ENCODE assay signal across 15 cellular contexts in the genomic region with DNA sequence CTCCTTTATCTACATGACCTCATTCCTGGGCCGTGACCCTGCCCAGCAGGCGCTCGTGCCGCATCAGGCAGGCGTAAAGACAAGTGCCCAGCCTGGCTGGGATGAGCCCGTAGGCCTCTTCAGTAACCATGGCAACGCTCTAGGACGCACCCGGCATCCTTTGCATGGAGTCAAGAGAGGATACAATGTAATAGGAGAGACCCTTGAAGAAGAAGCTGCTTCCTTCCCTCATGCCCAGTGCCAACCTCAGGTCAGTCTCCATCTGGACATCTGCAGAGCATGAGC. TPM values are rescaled to one million over a fixed set of nuclear protein-coding genes. Genes with fewer than 3 reads are reported as not detected.
DNase-seq lines count a peak whose midpoint lies in the region; ATAC-seq, FAIRE-seq and TF ChIP-seq lines count a peak whose summit lies in the region.
"Had no signal": no experiment of that assay in that cellular context is flagged by ENCODE, and none has a peak within 500 bp of the region (broad histone marks: within the 10 kb centered on the region; RNA-seq: fewer than 3 reads in every experiment).

No MANE protein-coding gene starts in this region.

- BruUV-seq in HepG2 (replicated peaks; lab: Mats Ljungman, UMichigan): no TSS peak

- H4K20me1 ChIP-seq in HepG2 (ENCODE audit: insufficient read depth, low read length) (no peaks in the 10 kb centered on the region), MM.1S (ENCODE audit: insufficient read depth, low read length) (no peaks in the 10 kb centered on the region), H9 (ENCODE audit: control insufficient read depth, insufficient read depth, insufficient read length) (no peaks in the 10 kb centered on the region)

- H3K27me3 ChIP-seq in HepG2 (ENCODE audit: control insufficient read depth in 1 of 2, insufficient read depth in 2 of 2, low read length in 2 of 2): peaks cover 8 to 46% of the 10 kb centered on the region in 2 experiments
- no peaks in the 10 kb centered on the region for H3K27me3 ChIP-seq in right lobe of liver
- H3K27me3 ChIP-seq in MM.1S (replicated peaks; ENCODE audit: insufficient read depth, low read length): peaks cover 29% of the 10 kb centered on the region
- no peaks in the 10 kb centered on the region for H3K27me3 ChIP-seq in H9 (ENCODE audit: insufficient read depth, low read length)

- H3K36me3 Mint-ChIP-seq in activated T-helper 17 cell treated with anti-CD3 and anti-CD28 coated beads, Interleukin-2, amount 50 U/mL, for 72 hours (ENCODE audit: low read depth): no peaks in the 10 kb centered on the region
- no peaks in the 10 kb centered on the region; a peak in 1 of 7 replicates for H3K36me3 Mint-ChIP-seq in H9 (ENCODE audit: insufficient read depth in 1 of 3, low read depth in 3 of 3)

- DNase-seq in HepG2 (ENCODE audit: low spot score): no peak
- no peak for DNase-seq in right lobe of liver
- DNase-seq in MM.1S: no peak
- no peak for DNase-seq in H9
- no peak for DNase-seq in NOMO-1 (lab: John Stamatoyannopoulos, UW; ENCODE audit: unreplicated experiment in 2 of 2)
- DNase-seq: MV-4-11, NCI-H526 treated with DMSO at 0.1 percent for 48 hours had no signal

- TF ChIP-seq CTCF in HepG2 (CRISPR knock-in tag; IDR thresholded peaks at IDR 0.05) (no peak), right lobe of liver (IDR thresholded peaks at IDR 0.05) (no peak), MM.1S (IDR thresholded peaks at IDR 0.05; ENCODE audit: low read length) (no peak), H9 (conservative IDR thresholded peaks at IDR 0.05) (no peak)

- TF ChIP-seq EP300 in HepG2 (IDR thresholded peaks at IDR 0.05; ENCODE audit: low read depth in 2 of 2, low read length in 2 of 2) (no peak), HepG2 (CRISPR knock-in tag; IDR thresholded peaks at IDR 0.05; ENCODE audit: borderline replicate concordance) (no peak; the same call in 1 of the 2 replicates)

- H3K79me1 ChIP-seq in H9 (ENCODE audit: insufficient read depth, low read depth, low read length, poor library complexity, severe bottlenecking): no peaks in the 10 kb centered on the region

- H3K4ac ChIP-seq in H9 (ENCODE audit: low read depth, low read length): no peak overlapping the region

- H4K8ac ChIP-seq in H9 (replicated peaks; ENCODE audit: insufficient read length, low read depth, low read length): no peak overlapping the region

- 12% methylated on average over 9 of the region's 9 CpGs for WGBS in HepG2 (ENCODE audit: low lambda C conversion rate)
- WGBS in right lobe of liver (ENCODE audit: insufficient coverage, low coverage, low lambda C conversion rate, missing lambda C conversion rate): no CpG with 5 or more reads among the region's 9 CpGs
- WGBS in H9 (ENCODE audit: extremely low coverage, insufficient read length, low lambda C conversion rate): no CpG with 5 or more reads among the region's 9 CpGs

- no peaks in the 10 kb centered on the region for H3K23me2 ChIP-seq in H9 (ENCODE audit: insufficient read length, low read depth, low read length, poor library complexity, severe bottlenecking)

- in situ Hi-C loops in HepG2 (cut with HindIII; ENCODE audit: extremely low pct_ligation_motif_present, low pct_unique_long_range_greater_than_20kb): no loop called here

- H2AK5ac ChIP-seq in H9 (ENCODE audit: insufficient read length, low read length): no peak overlapping the region

- H3K9me3 ChIP-seq in HepG2 (ENCODE audit: low read length) (no peaks in the 10 kb centered on the region; the same call in 1 of the 2 replicates), right lobe of liver (no peaks in the 10 kb centered on the region), MM.1S (replicated peaks; ENCODE audit: insufficient read depth, low read length) (no peaks in the 10 kb centered on the region), H9 (ENCODE audit: control insufficient read depth, low read depth, low read length) (no peaks in the 10 kb centered on the region)

- H3K36me3 ChIP-seq in HepG2 (replicated peaks in 1 of 2; ENCODE audit: control insufficient read depth in 1 of 2, insufficient read depth in 2 of 2, low read length in 2 of 2): no peaks in the 10 kb centered on the region
- H3K36me3 ChIP-seq in right lobe of liver: no peaks in the 10 kb centered on the region
- no peaks in the 10 kb centered on the region for H3K36me3 ChIP-seq in MM.1S (replicated peaks; ENCODE audit: insufficient read depth, low read length)

- no peak overlapping the region for H2BK120ac ChIP-seq in H9 (ENCODE audit: low read depth, low read length, poor library complexity, severe bottlenecking)

- no peak overlapping the region for H4K91ac ChIP-seq in H9 (ENCODE audit: insufficient read length, low read depth, low read length)

- H3K4me1 ChIP-seq in HepG2 (ENCODE audit: insufficient read depth, low read length) (peaks cover 57% of the 10 kb centered on the region), right lobe of liver (no peaks in the 10 kb centered on the region), MM.1S (ENCODE audit: low read length) (peaks cover 16% of the 10 kb centered on the region), H9 (ENCODE audit: insufficient read depth, low read length) (no peaks in the 10 kb centered on the region)

- H3K79me2 ChIP-seq in HepG2 (ENCODE audit: insufficient read depth, low read length) (no peaks in the 10 kb centered on the region), MM.1S (ENCODE audit: low read length) (no peaks in the 10 kb centered on the region), H9 (ENCODE audit: insufficient read depth, low read length) (no peaks in the 10 kb centered on the region)

- FAIRE-seq in HepG2 (lab: Jason Lieb, UNC): no peak
- FAIRE-seq: astrocyte, HTR-8/SVneo had no signal

- TF ChIP-seq POLR2A in HepG2 (IDR thresholded peaks at IDR 0.05; ENCODE audit: insufficient read depth in 1 of 2, low read depth in 2 of 2, low read length in 2 of 2) (no peak), right lobe of liver (IDR thresholded peaks at IDR 0.05) (no peak)

- H3T11ph ChIP-seq in H9 (ENCODE audit: low read length): no peak overlapping the region

- ATAC-seq in HepG2: no peak
- no peak for ATAC-seq in right lobe of liver
- no peak for ATAC-seq in activated T-helper 17 cell treated with anti-CD3 and anti-CD28 coated beads, Interleukin-2, amount 50 U/mL, for 72 hours (replicated peaks)
- ATAC-seq in HG03175 (IDR thresholded peaks at IDR 0.05; ENCODE audit: unreplicated experiment): no peak

- H3K27me3 Mint-ChIP-seq in activated T-helper 17 cell treated with anti-CD3 and anti-CD28 coated beads, Interleukin-2, amount 50 U/mL, for 72 hours: no peaks in the 10 kb centered on the region
- peaks cover 7% of the 10 kb centered on the region for H3K27me3 Mint-ChIP-seq in H9 (ENCODE audit: low read depth)
- H3K27me3 Mint-ChIP-seq: activated CD4-positive, alpha-beta T cell treated with anti-CD3 and anti-CD28 coated beads, Interleukin-2, amount 10 ng/mL, durations not matched to agents 24 days and 14 days had no signal

- H2AFZ ChIP-seq in HepG2 (ENCODE audit: low read length) (no peak overlapping the region), MM.1S (ENCODE audit: low read length) (peak overlapping the region; percentile 41), H9 (ENCODE audit: low read length) (no peak overlapping the region)

- no peak overlapping the region for H3K23ac ChIP-seq in H9 (ENCODE audit: insufficient read length, low read depth, low read length)

- H4K5ac ChIP-seq in H9 (ENCODE audit: insufficient read length, low read depth, low read length): no peak overlapping the region

- no peak overlapping the region for H2BK5ac ChIP-seq in H9 (ENCODE audit: insufficient read length, low read length)

- H2BK12ac ChIP-seq in H9 (ENCODE audit: insufficient read length, low read depth, low read length): no peak overlapping the region

- intact Hi-C loops in HepG2 (cut with micrococcal nuclease; ENCODE audit: unreplicated experiment): no loop called here
- intact Hi-C loops in right lobe of liver (cut with DNase I): no loop called here

- no peaks in the 10 kb centered on the region for H3K9me2 ChIP-seq in MM.1S (replicated peaks; ENCODE audit: insufficient read depth, low read length)

- no peak overlapping the region for H2BK15ac ChIP-seq in H9 (ENCODE audit: low read depth, low read length)

- H3K4me3 Mint-ChIP-seq in activated T-helper 17 cell treated with anti-CD3 and anti-CD28 coated beads, Interleukin-2, amount 50 U/mL, for 72 hours: peak overlapping the region; percentile 12
- no peak overlapping the region; a peak in 1 of 5 replicates for H3K4me3 Mint-ChIP-seq in H9

- no peak overlapping the region for H3K14ac ChIP-seq in H9 (ENCODE audit: insufficient read depth, low read length)

- no peak overlapping the region; a peak in 1 of 6 replicates for H3K4me3 ChIP-seq in HepG2 (replicated peaks in 1 of 3; ENCODE audit: insufficient read depth in 1 of 3, low read depth in 2 of 3, low read length in 3 of 3)
- no peak overlapping the region for H3K4me3 ChIP-seq in right lobe of liver
- no peak overlapping the region for H3K4me3 ChIP-seq in MM.1S (ENCODE audit: low read length)

- no peaks in the 10 kb centered on the region for H3K9me3 Mint-ChIP-seq in activated T-helper 17 cell treated with anti-CD3 and anti-CD28 coated beads, Interleukin-2, amount 50 U/mL, for 72 hours
- H3K9me3 Mint-ChIP-seq in H9: no peaks in the 10 kb centered on the region; a peak in 1 of 5 replicates
- H3K9me3 Mint-ChIP-seq: activated CD4-positive, alpha-beta T cell treated with anti-CD3 and anti-CD28 coated beads, Interleukin-2, amount 10 ng/mL, durations not matched to agents 24 days and 14 days had no signal

- CTCF ChIA-PET in HepG2 (lab: Yijun Ruan, JAX; ENCODE audit: low intra/inter-chr PET ratio, low total read pairs): no interaction called here

- H3K27ac ChIP-seq in HepG2 (ENCODE audit: extremely low read length, insufficient read depth, low read length) (no peak overlapping the region), right lobe of liver (no peak overlapping the region), MM.1S (ENCODE audit: low read length) (no peak overlapping the region; the same call in 1 of the 2 replicates), H9 (ENCODE audit: insufficient read length, low read depth, low read length) (no peak overlapping the region)
- H3K27ac ChIP-seq: C4-2B had no signal

- H3K4me2 ChIP-seq in HepG2 (ENCODE audit: low read depth, low read length) (peak overlapping the region; percentile 70; the same call in 1 of the 2 replicates), MM.1S (ENCODE audit: low read depth, low read length) (peak overlapping the region; percentile 47), H9 (ENCODE audit: insufficient read depth, insufficient read length, low read length) (no peak overlapping the region)

- H3K27ac Mint-ChIP-seq in activated T-helper 17 cell treated with anti-CD3 and anti-CD28 coated beads, Interleukin-2, amount 50 U/mL, for 72 hours: no peak overlapping the region
- H3K27ac Mint-ChIP-seq in H9: no peak overlapping the region
- H3K27ac Mint-ChIP-seq: activated CD4-positive, alpha-beta T cell treated with anti-CD3 and anti-CD28 coated beads, Interleukin-2, amount 10 ng/mL, durations not matched to agents 24 days and 14 days; activated T-helper 2 cell treated with anti-CD3 and anti-CD28 coated beads, Interferon-gamma antibody, Interleukin-2, Interleukin-4, amounts not matched to agents 10 μg/mL and 5 μg/mL and 100 μg/mL, durations not matched to agents 14 hours and 24 hours and 36 hours; progenitor cell of endocrine pancreas had no signal

- H3K9ac ChIP-seq in HepG2 (ENCODE audit: insufficient read depth, low read depth, low read length): no peak overlapping the region
- H3K9ac ChIP-seq in MM.1S (ENCODE audit: low read length): no peak overlapping the region; the same call in 1 of the 2 replicates
- H3K9ac ChIP-seq in H9 (ENCODE audit: extremely low read depth, insufficient read length, low read length): no peak overlapping the region

- POLR2A ChIA-PET in HepG2 (lab: Yijun Ruan, JAX): interaction anchor here (1.3 to 10.4 kb wide), 3 partner anchors 19 to 49 kb away, joined by 5 to 260 read pairs (median 86); partner anchors contain the start of gene TAF4

- H2BK20ac ChIP-seq in H9 (ENCODE audit: low read depth, low read length, poor library complexity, severe bottlenecking): no peak overlapping the region

- no peak for TF ChIP-seq RAD21 in HepG2 (CRISPR knock-in tag; IDR thresholded peaks at IDR 0.05)

- H3K4me1 Mint-ChIP-seq in activated T-helper 17 cell treated with anti-CD3 and anti-CD28 coated beads, Interleukin-2, amount 50 U/mL, for 72 hours: peaks cover 5% of the 10 kb centered on the region
- peaks cover 22 to 50% of the 10 kb centered on the region in 2 experiments for H3K4me1 Mint-ChIP-seq in H9

- H3K18ac ChIP-seq in H9 (ENCODE audit: insufficient read length, low read depth, low read length): no peak overlapping the region

- no peak overlapping the region for H3K56ac ChIP-seq in H9 (ENCODE audit: insufficient read length, low read depth, low read length)

- H3F3A ChIP-seq in MM.1S (ENCODE audit: insufficient read depth, low read length): peaks cover 6% of the 10 kb centered on the region; the same call in 1 of the 2 replicates

RNA-seq across cellular contexts. Expression of gene LSM14B, which starts 5.0 kb away (rescaled TPM):
- total RNA-seq in HepG2 (2016; rRNA removed; fragmentation: Illumina TruSeq; extraction: Trizol): 77.7 and 79.2 TPM in 2 replicates
- 24.5 and 25.5 TPM in 2 replicates for total RNA-seq in HepG2 (2016; cell fraction: cytosol; rRNA removed; fragmentation: Illumina TruSeq; extraction: Trizol; ENCODE audit: low read depth)
- total RNA-seq in HepG2 (2016; cell fraction: insoluble cytoplasmic fraction; rRNA removed; fragmentation: Illumina TruSeq; extraction: Trizol): 67.6 and 79.5 TPM in 2 replicates
- 64.7 and 64.9 TPM in 2 replicates for total RNA-seq in HepG2 (2016; cell fraction: membrane; rRNA removed; fragmentation: Illumina TruSeq; extraction: Trizol)
- 45.7 and 51.1 TPM in 2 replicates for total RNA-seq in HepG2 (2016; cell fraction: nucleus; rRNA removed; fragmentation: Illumina TruSeq; extraction: Trizol)
- 43.3 and 50.4 TPM in 2 replicates for polyA plus RNA-seq in HepG2 (2011; rRNA removed)
- 24.6 and 38.4 TPM in 2 replicates for polyA plus RNA-seq in HepG2 (2011; cell fraction: cytosol; rRNA removed)
- 68.1 and 80.1 TPM in 2 replicates for polyA plus RNA-seq in HepG2 (2011; cell fraction: nucleus; rRNA removed)
- polyA plus RNA-seq in HepG2 (2012): 35.5 and 43.9 TPM in 2 replicates
- polyA plus RNA-seq in HepG2 (2016; cell fraction: cytosol; fragmentation: Illumina TruSeq; extraction: Trizol; ENCODE audit: low read depth): 15.6 and 19.3 TPM in 2 replicates
- 70.8 and 83.3 TPM in 2 replicates for polyA plus RNA-seq in HepG2 (2016; cell fraction: insoluble cytoplasmic fraction; fragmentation: Illumina TruSeq; extraction: Trizol; ENCODE audit: low read depth)
- polyA plus RNA-seq in HepG2 (2016; cell fraction: membrane; fragmentation: Illumina TruSeq; extraction: Trizol; ENCODE audit: low read depth): 38.0 and 40.1 TPM in 2 replicates
- polyA plus RNA-seq in HepG2 (2016; cell fraction: nucleus; fragmentation: Illumina TruSeq; extraction: Trizol; ENCODE audit: insufficient read depth, low read depth): 84.6 and 88.2 TPM in 2 replicates
- polyA minus RNA-seq in HepG2 (2011; rRNA and poly(A)+ RNA removed; ENCODE audit: low replicate concordance): 41.0 and 77.9 TPM in 2 replicates
- polyA minus RNA-seq in HepG2 (2011; cell fraction: cytosol; rRNA and poly(A)+ RNA removed): 22.8 and 27.3 TPM in 2 replicates
- polyA minus RNA-seq in HepG2 (2011; cell fraction: nucleus; rRNA and poly(A)+ RNA removed): 35.0 and 37.7 TPM in 2 replicates
- 10 to 100 TPM in 5 of 6 experiments, 1 to 10 TPM in 1; 9.5 to 19.8 (median 14.2) TPM for total RNA-seq in right lobe of liver
- 10 to 100 TPM; 25.1 to 29.8 TPM for total RNA-seq in activated T-helper 17 cell treated with anti-CD3 and anti-CD28 coated beads, Interleukin-2, amount 50 U/mL, for 72 hours
- 77.9 and 82.4 TPM in 2 replicates for total RNA-seq in H9 (2021)

RNA-seq across cellular contexts. Expression of gene PSMA7, which starts 25.9 kb away (rescaled TPM):
- total RNA-seq in HepG2 (2016; rRNA removed; fragmentation: Illumina TruSeq; extraction: Trizol) (531 and 639 TPM in 2 replicates), right lobe of liver (100 to 1,000 TPM; 108 to 268 (median 116) TPM), H9 (2021) (332 and 337 TPM in 2 replicates)
- 280 and 300 TPM in 2 replicates for total RNA-seq in HepG2 (2016; cell fraction: cytosol; rRNA removed; fragmentation: Illumina TruSeq; extraction: Trizol; ENCODE audit: low read depth)
- 555 and 661 TPM in 2 replicates for total RNA-seq in HepG2 (2016; cell fraction: insoluble cytoplasmic fraction; rRNA removed; fragmentation: Illumina TruSeq; extraction: Trizol)
- 259 and 300 TPM in 2 replicates for total RNA-seq in HepG2 (2016; cell fraction: membrane; rRNA removed; fragmentation: Illumina TruSeq; extraction: Trizol)
- 259 and 270 TPM in 2 replicates for total RNA-seq in HepG2 (2016; cell fraction: nucleus; rRNA removed; fragmentation: Illumina TruSeq; extraction: Trizol)
- polyA plus RNA-seq in HepG2 (2011; rRNA removed): 571 and 631 TPM in 2 replicates
- polyA plus RNA-seq in HepG2 (2011; cell fraction: cytosol; rRNA removed): 539 and 602 TPM in 2 replicates
- polyA plus RNA-seq in HepG2 (2011; cell fraction: nucleus; rRNA removed): 375 and 401 TPM in 2 replicates
- 283 and 330 TPM in 2 replicates for polyA plus RNA-seq in HepG2 (2012)
- 290 and 328 TPM in 2 replicates for polyA plus RNA-seq in HepG2 (2016; cell fraction: cytosol; fragmentation: Illumina TruSeq; extraction: Trizol; ENCODE audit: low read depth)
- 656 and 720 TPM in 2 replicates for polyA plus RNA-seq in HepG2 (2016; cell fraction: insoluble cytoplasmic fraction; fragmentation: Illumina TruSeq; extraction: Trizol; ENCODE audit: low read depth)
- polyA plus RNA-seq in HepG2 (2016; cell fraction: membrane; fragmentation: Illumina TruSeq; extraction: Trizol; ENCODE audit: low read depth): 233 and 270 TPM in 2 replicates
- 418 and 431 TPM in 2 replicates for polyA plus RNA-seq in HepG2 (2016; cell fraction: nucleus; fragmentation: Illumina TruSeq; extraction: Trizol; ENCODE audit: insufficient read depth, low read depth)
- 380 and 541 TPM in 2 replicates for polyA minus RNA-seq in HepG2 (2011; rRNA and poly(A)+ RNA removed; ENCODE audit: low replicate concordance)
- 93.0 and 111 TPM in 2 replicates for polyA minus RNA-seq in HepG2 (2011; cell fraction: cytosol; rRNA and poly(A)+ RNA removed)
- 111 and 120 TPM in 2 replicates for polyA minus RNA-seq in HepG2 (2011; cell fraction: nucleus; rRNA and poly(A)+ RNA removed)
- total RNA-seq in activated T-helper 17 cell treated with anti-CD3 and anti-CD28 coated beads, Interleukin-2, amount 50 U/mL, for 72 hours: 100 to 1,000 TPM; 161 to 334 TPM

RNA-seq across cellular contexts. Expression of gene SS18L1, which starts 26.3 kb away (rescaled TPM):
- total RNA-seq in HepG2 (2016; rRNA removed; fragmentation: Illumina TruSeq; extraction: Trizol) (15.3 and 17.8 TPM in 2 replicates), right lobe of liver (10 to 100 TPM; 14.1 to 26.5 (median 23.7) TPM), H9 (2021) (18.8 and 22.2 TPM in 2 replicates)
- total RNA-seq in HepG2 (2016; cell fraction: cytosol; rRNA removed; fragmentation: Illumina TruSeq; extraction: Trizol; ENCODE audit: low read depth): 8.6 and 10.0 TPM in 2 replicates
- 14.3 and 17.3 TPM in 2 replicates for total RNA-seq in HepG2 (2016; cell fraction: insoluble cytoplasmic fraction; rRNA removed; fragmentation: Illumina TruSeq; extraction: Trizol)
- total RNA-seq in HepG2 (2016; cell fraction: membrane; rRNA removed; fragmentation: Illumina TruSeq; extraction: Trizol): 13.2 and 13.6 TPM in 2 replicates
- total RNA-seq in HepG2 (2016; cell fraction: nucleus; rRNA removed; fragmentation: Illumina TruSeq; extraction: Trizol): 21.3 and 26.0 TPM in 2 replicates
- polyA plus RNA-seq in HepG2 (2011; rRNA removed): 27.6 and 32.0 TPM in 2 replicates
- polyA plus RNA-seq in HepG2 (2011; cell fraction: cytosol; rRNA removed): 13.9 and 24.3 TPM in 2 replicates
- 94.6 and 141 TPM in 2 replicates for polyA plus RNA-seq in HepG2 (2011; cell fraction: nucleus; rRNA removed)
- polyA plus RNA-seq in HepG2 (2012): 16.9 and 17.6 TPM in 2 replicates
- polyA plus RNA-seq in HepG2 (2016; cell fraction: cytosol; fragmentation: Illumina TruSeq; extraction: Trizol; ENCODE audit: low read depth): 2.6 and 2.8 TPM in 2 replicates
- polyA plus RNA-seq in HepG2 (2016; cell fraction: insoluble cytoplasmic fraction; fragmentation: Illumina TruSeq; extraction: Trizol; ENCODE audit: low read depth): 12.8 and 13.4 TPM in 2 replicates
- 5.4 and 6.3 TPM in 2 replicates for polyA plus RNA-seq in HepG2 (2016; cell fraction: membrane; fragmentation: Illumina TruSeq; extraction: Trizol; ENCODE audit: low read depth)
- 60.6 and 69.1 TPM in 2 replicates for polyA plus RNA-seq in HepG2 (2016; cell fraction: nucleus; fragmentation: Illumina TruSeq; extraction: Trizol; ENCODE audit: insufficient read depth, low read depth)
- 32.8 and 53.5 TPM in 2 replicates for polyA minus RNA-seq in HepG2 (2011; rRNA and poly(A)+ RNA removed; ENCODE audit: low replicate concordance)
- polyA minus RNA-seq in HepG2 (2011; cell fraction: cytosol; rRNA and poly(A)+ RNA removed): 14.5 and 16.4 TPM in 2 replicates
- 30.1 and 33.4 TPM in 2 replicates for polyA minus RNA-seq in HepG2 (2011; cell fraction: nucleus; rRNA and poly(A)+ RNA removed)
- 10 to 100 TPM; 16.5 to 17.9 TPM for total RNA-seq in activated T-helper 17 cell treated with anti-CD3 and anti-CD28 coated beads, Interleukin-2, amount 50 U/mL, for 72 hours

RNA-seq across cellular contexts. Expression of gene TAF4, which starts 51.6 kb away (rescaled TPM):
- 12.0 and 12.2 TPM in 2 replicates for total RNA-seq in HepG2 (2016; rRNA removed; fragmentation: Illumina TruSeq; extraction: Trizol)
- total RNA-seq in HepG2 (2016; cell fraction: cytosol; rRNA removed; fragmentation: Illumina TruSeq; extraction: Trizol; ENCODE audit: low read depth): 13.2 and 13.9 TPM in 2 replicates
- 10.5 and 10.7 TPM in 2 replicates for total RNA-seq in HepG2 (2016; cell fraction: insoluble cytoplasmic fraction; rRNA removed; fragmentation: Illumina TruSeq; extraction: Trizol)
- total RNA-seq in HepG2 (2016; cell fraction: membrane; rRNA removed; fragmentation: Illumina TruSeq; extraction: Trizol): 14.0 and 18.0 TPM in 2 replicates
- 14.1 and 16.1 TPM in 2 replicates for total RNA-seq in HepG2 (2016; cell fraction: nucleus; rRNA removed; fragmentation: Illumina TruSeq; extraction: Trizol)
- polyA plus RNA-seq in HepG2 (2011; rRNA removed): 5.9 and 6.6 TPM in 2 replicates
- polyA plus RNA-seq in HepG2 (2011; cell fraction: cytosol; rRNA removed): 5.5 and 6.6 TPM in 2 replicates
- 27.0 and 32.1 TPM in 2 replicates for polyA plus RNA-seq in HepG2 (2011; cell fraction: nucleus; rRNA removed)
- 18.4 and 21.6 TPM in 2 replicates for polyA plus RNA-seq in HepG2 (2012)
- polyA plus RNA-seq in HepG2 (2016; cell fraction: cytosol; fragmentation: Illumina TruSeq; extraction: Trizol; ENCODE audit: low read depth): 2.0 and 2.2 TPM in 2 replicates
- polyA plus RNA-seq in HepG2 (2016; cell fraction: insoluble cytoplasmic fraction; fragmentation: Illumina TruSeq; extraction: Trizol; ENCODE audit: low read depth): 19.2 and 31.8 TPM in 2 replicates
- 8.0 and 10.2 TPM in 2 replicates for polyA plus RNA-seq in HepG2 (2016; cell fraction: membrane; fragmentation: Illumina TruSeq; extraction: Trizol; ENCODE audit: low read depth)
- 44.2 and 48.9 TPM in 2 replicates for polyA plus RNA-seq in HepG2 (2016; cell fraction: nucleus; fragmentation: Illumina TruSeq; extraction: Trizol; ENCODE audit: insufficient read depth, low read depth)
- polyA minus RNA-seq in HepG2 (2011; rRNA and poly(A)+ RNA removed; ENCODE audit: low replicate concordance): 9.9 and 36.8 TPM in 2 replicates
- 21.1 and 21.8 TPM in 2 replicates for polyA minus RNA-seq in HepG2 (2011; cell fraction: cytosol; rRNA and poly(A)+ RNA removed)
- 21.1 and 25.4 TPM in 2 replicates for polyA minus RNA-seq in HepG2 (2011; cell fraction: nucleus; rRNA and poly(A)+ RNA removed)
- 10 to 100 TPM in 4 of 6 experiments, 1 to 10 TPM in 2; 9.0 to 13.0 (median 11.3) TPM for total RNA-seq in right lobe of liver
- total RNA-seq in activated T-helper 17 cell treated with anti-CD3 and anti-CD28 coated beads, Interleukin-2, amount 50 U/mL, for 72 hours: 10 to 100 TPM; 13.4 to 14.5 TPM
- total RNA-seq in H9 (2021): 30.8 and 40.9 TPM in 2 replicates
